Comparison of ENCODE assay signal across 8 cellular contexts in the genomic region with DNA sequence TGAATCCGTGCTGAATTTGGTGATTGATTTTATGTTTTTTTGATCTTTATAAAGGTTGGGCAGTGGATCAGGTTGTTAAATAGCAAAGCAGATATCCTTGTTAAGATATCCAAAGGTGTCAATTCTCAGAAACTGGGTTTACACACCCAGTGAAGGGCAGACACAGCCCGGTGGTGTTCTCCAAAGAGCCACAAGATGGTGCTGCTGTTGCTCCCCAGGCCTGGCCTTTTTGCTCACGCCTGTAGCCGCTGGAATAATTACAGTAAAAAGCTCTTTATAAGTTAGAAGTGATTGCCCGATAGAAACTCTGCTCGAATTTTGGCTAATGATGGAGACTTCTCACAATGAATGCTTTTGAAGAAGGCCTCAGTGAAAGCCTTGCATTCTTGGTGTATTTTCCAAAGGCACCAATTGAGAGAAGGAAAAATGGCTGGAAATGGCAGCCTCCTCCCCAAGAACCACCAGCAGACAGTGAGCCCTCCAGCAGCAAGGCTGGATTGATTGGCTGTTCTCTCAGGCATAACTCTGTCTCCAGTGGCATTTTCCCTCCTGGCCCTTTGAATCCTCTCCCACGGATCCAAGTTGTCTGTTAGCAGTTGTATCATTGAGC.
DNase-seq lines count a peak whose midpoint lies in the region; ATAC-seq and TF ChIP-seq lines count a peak whose summit lies in the region.

No MANE protein-coding gene starts in this region.

- intact Hi-C loops in psoas muscle (cut with DNase I): loop anchor here in 1 of 2 donors (2.0 kb wide), 1 partner anchor 1448 kb away; no protein-coding TSS in a partner anchor

- H3K4me1 ChIP-seq in cardiac muscle cell (ENCODE audit: low read depth) (no peaks in the 10 kb centered on the region), psoas muscle (no peaks in the 10 kb centered on the region)

- no peaks in the 10 kb centered on the region for H3K9me3 Mint-ChIP-seq in activated T-helper 17 cell treated with anti-CD3 and anti-CD28 coated beads, Interleukin-2, amount 50 U/mL, for 72 hours

- no peak overlapping the region for H3K4me3 Mint-ChIP-seq in activated T-helper 17 cell treated with anti-CD3 and anti-CD28 coated beads, Interleukin-2, amount 50 U/mL, for 72 hours

- H3K27me3 ChIP-seq in cardiac muscle cell (no peaks in the 10 kb centered on the region), psoas muscle (ENCODE audit: insufficient read depth in 3 of 3, low read length in 2 of 3) (no peaks in the 10 kb centered on the region)

- H3K27ac Mint-ChIP-seq in activated T-helper 17 cell treated with anti-CD3 and anti-CD28 coated beads, Interleukin-2, amount 50 U/mL, for 72 hours: no peak overlapping the region

- no peaks in the 10 kb centered on the region for H3K36me3 Mint-ChIP-seq in activated T-helper 17 cell treated with anti-CD3 and anti-CD28 coated beads, Interleukin-2, amount 50 U/mL, for 72 hours (ENCODE audit: low read depth)

- ATAC-seq in HG03175 (IDR thresholded peaks at IDR 0.05; ENCODE audit: unreplicated experiment): peak; percentile 56
- ATAC-seq in activated T-helper 17 cell treated with anti-CD3 and anti-CD28 coated beads, Interleukin-2, amount 50 U/mL, for 72 hours (replicated peaks): peak; percentile 59
- ATAC-seq in psoas muscle: peak in 3 of 4 donors; percentile 54 to 63 (median 54)
- ATAC-seq in HG03442 (IDR thresholded peaks at IDR 0.05; ENCODE audit: unreplicated experiment): no peak

- no peak overlapping the region for H3K27ac ChIP-seq in cardiac muscle cell
- no peak overlapping the region for H3K27ac ChIP-seq in psoas muscle

- H3K9me3 ChIP-seq in cardiac muscle cell (ENCODE audit: low read depth) (no peaks in the 10 kb centered on the region), psoas muscle (no peaks in the 10 kb centered on the region)

- H3K36me3 ChIP-seq in cardiac muscle cell: no peaks in the 10 kb centered on the region
- no peaks in the 10 kb centered on the region for H3K36me3 ChIP-seq in psoas muscle (ENCODE audit: insufficient read depth in 1 of 2, low read depth in 1 of 2)

- TF ChIP-seq CTCF in cardiac muscle cell (IDR thresholded peaks at IDR 0.05; ENCODE audit: low read depth, low read length) (peak; percentile 96), psoas muscle (IDR thresholded peaks at IDR 0.05) (peak; percentile 64)

- in situ Hi-C loops in G401 (cut with HindIII; ENCODE audit: low sequenced_read_pairs): no loop called here

- 14 to 25% (median 21%) methylated on average over 7 of the region's 7 CpGs for WGBS in psoas muscle, 3 donors

- H3K4me3 ChIP-seq in cardiac muscle cell: no peak overlapping the region
- H3K4me3 ChIP-seq in psoas muscle: no peak overlapping the region

- no peaks in the 10 kb centered on the region for H3K4me1 Mint-ChIP-seq in activated T-helper 17 cell treated with anti-CD3 and anti-CD28 coated beads, Interleukin-2, amount 50 U/mL, for 72 hours

- peak; percentile 30 for DNase-seq in G401 (ENCODE audit: low spot score)
- DNase-seq in NCI-H774 (lab: John Stamatoyannopoulos, UW): peak; percentile 34
- peak; percentile 61 to 69 for DNase-seq in cardiac muscle cell (ENCODE audit: low read depth in 1 of 2, low spot score in 1 of 2)
- DNase-seq in psoas muscle: peak; percentile 25 to 63
- no peak for DNase-seq in dedifferentiated amniotic fluid mesenchymal stem cell (ENCODE audit: extremely low spot score)

- no peaks in the 10 kb centered on the region for H3K27me3 Mint-ChIP-seq in activated T-helper 17 cell treated with anti-CD3 and anti-CD28 coated beads, Interleukin-2, amount 50 U/mL, for 72 hours
